ENCODE assay signal across 19 cellular contexts in the genomic region with DNA sequence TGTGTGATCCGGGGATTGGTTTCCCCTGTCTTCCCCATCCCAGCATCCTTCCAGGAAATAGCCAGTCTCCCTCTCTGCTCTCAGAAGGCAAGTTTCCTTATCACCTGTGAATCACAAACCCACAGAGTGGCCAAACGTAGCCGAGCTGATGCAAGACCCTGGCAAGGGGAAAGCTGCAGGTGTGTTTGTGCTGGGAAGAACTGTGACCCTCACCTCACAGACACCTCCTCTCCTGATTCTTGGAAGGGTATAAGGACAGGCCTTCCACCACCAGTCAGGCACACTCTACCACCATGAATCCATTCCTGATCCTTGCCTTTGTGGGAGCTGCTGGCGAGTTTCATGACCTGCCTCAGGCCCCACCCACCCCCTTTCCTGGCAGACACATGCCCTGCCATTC. TPM values are rescaled to one million over a fixed set of nuclear protein-coding genes. Genes with fewer than 3 reads are reported as not detected.
DNase-seq lines count a peak whose midpoint lies in the region; ATAC-seq and TF ChIP-seq lines count a peak whose summit lies in the region.
"Had no signal": no experiment of that assay in that cellular context is flagged by ENCODE, and none has a peak within 500 bp of the region (broad histone marks: within the 10 kb centered on the region; RNA-seq: fewer than 3 reads in every experiment).

Gene PRSS3, plus strand, starts transcription at position 281 of the 400 bp plus-strand sequence. Its CDS starts 13 bp downstream, at position 294.

- H3K9me3 ChIP-seq in HCT116 (ENCODE audit: control insufficient read depth in 1 of 2, insufficient read depth in 1 of 2, low read depth in 1 of 2, low read length in 2 of 2) (no peaks in the 10 kb centered on the region), T-helper 17 cell (ENCODE audit: control insufficient read depth, low read length, poor library complexity, severe bottlenecking) (peaks cover 2% of the 10 kb centered on the region), esophagus (ENCODE audit: control insufficient read depth in 2 of 2, insufficient read depth in 1 of 2, low read depth in 1 of 2, low read length in 1 of 2) (no peaks in the 10 kb centered on the region)
- H3K9me3 ChIP-seq: uterus had no signal

- no peak within 1 kb of the TSS for H3K4me2 ChIP-seq in HCT116 (ENCODE audit: low read length)
- H3K4me2 ChIP-seq: KMS-11 had no signal

- no peaks in the 10 kb centered on the region for H3K27me3 ChIP-seq in HCT116 (ENCODE audit: insufficient read depth, low read length)
- no peaks in the 10 kb centered on the region for H3K27me3 ChIP-seq in esophagus (ENCODE audit: control insufficient read depth in 1 of 2, insufficient read depth in 2 of 2, low read length in 2 of 2)
- H3K27me3 ChIP-seq: uterus had no signal

- peaks cover 8% of the 10 kb centered on the region for H3K36me3 Mint-ChIP-seq in T-helper 17 cell (ENCODE audit: low read depth)
- H3K36me3 Mint-ChIP-seq: CD8-positive, alpha-beta T cell had no signal

- H3K36me3 ChIP-seq in HCT116 (ENCODE audit: control insufficient read depth in 1 of 2, insufficient read depth in 2 of 2, low read length in 2 of 2) (peaks cover 0 to 6% of the 10 kb centered on the region in 2 experiments; a peak in 2 of 4 replicates), esophagus (ENCODE audit: control insufficient read depth in 2 of 2, insufficient read depth in 2 of 2, low read length in 1 of 2) (no peaks in the 10 kb centered on the region)
- H3K36me3 ChIP-seq: uterus had no signal

- peaks cover 5 to 12% of the 10 kb centered on the region in 2 experiments; a peak in 3 of 4 replicates for H3K4me1 ChIP-seq in HCT116 (ENCODE audit: control insufficient read depth in 1 of 2, insufficient read depth in 2 of 2, low read length in 2 of 2)
- no peaks in the 10 kb centered on the region for H3K4me1 ChIP-seq in esophagus (ENCODE audit: control insufficient read depth in 2 of 2, insufficient read depth in 2 of 2, low read length in 1 of 2)
- H3K4me1 ChIP-seq: uterus had no signal

- no peak within 1 kb of the TSS for H3K4me3 ChIP-seq in HCT116 (replicated peaks in 1 of 2; ENCODE audit: low read depth in 1 of 2, low read length in 2 of 2)
- H3K4me3 ChIP-seq in esophagus (ENCODE audit: low read depth in 1 of 2, low read length in 2 of 2), result no peak within 1 kb of the TSS
- H3K4me3 ChIP-seq: uterus had no signal

- H3K27me3 Mint-ChIP-seq in T-helper 17 cell, result peaks cover 69% of the 10 kb centered on the region

- H3K4me3 Mint-ChIP-seq in T-helper 17 cell, result no peak within 1 kb of the TSS
- H3K4me3 Mint-ChIP-seq: CD8-positive, alpha-beta T cell; H9 had no signal

- TF ChIP-seq CTCF in HCT116 (IDR thresholded peaks at IDR 0.05 in 2 of 3, conservative IDR thresholded peaks at IDR 0.05 in 1 of 3; ENCODE audit: borderline replicate concordance in 1 of 3, insufficient read depth in 1 of 3, low read depth in 2 of 3, low read length in 2 of 3), result no peak

- H3K27ac Mint-ChIP-seq in T-helper 17 cell, result peak within 1 kb of the TSS; percentile 53
- H3K27ac Mint-ChIP-seq: CD8-positive, alpha-beta T cell; H9 had no signal

- H2AFZ ChIP-seq in HCT116 (ENCODE audit: low read depth, low read length, poor library complexity, severe bottlenecking), result no peak within 1 kb of the TSS

- H3K9ac ChIP-seq in HCT116 (ENCODE audit: low read length), result no peak within 1 kb of the TSS
- H3K9ac ChIP-seq: KMS-11 had no signal

- CTCF ChIA-PET in HCT116 (lab: Charles Lee), result no interaction called here

- no peak for TF ChIP-seq RAD21 in HCT116 (IDR thresholded peaks at IDR 0.05; ENCODE audit: low read depth)

- 50 to 64% methylated on average over 4 of the region's 4 CpGs for WGBS in esophagus, 2 donors

- H3K79me2 ChIP-seq in HCT116 (ENCODE audit: insufficient read depth, low read length), result no peaks in the 10 kb centered on the region

- no TSS peak for BruUV-seq in HCT116 (replicated peaks; lab: Mats Ljungman, UMichigan)

- no peak for DNase-seq in HCT116 (ENCODE audit: low read depth, low spot score)
- DNase-seq in T-helper 17 cell, result no peak
- no peak for DNase-seq in pulmonary artery endothelial cell (ENCODE audit: low read depth, low spot score)
- no peak for DNase-seq in pons (ENCODE audit: low spot score)
- DNase-seq in activated CD4-positive, alpha-beta T cell treated with anti-CD3 and anti-CD28 coated beads, Interleukin-2, amount 50 U/mL, for 48 hours, result no peak
- no peak for DNase-seq in T-helper 9 cell
- DNase-seq: amygdala; EL; H9; NCI-H1092 treated with DMSO at 0.1 percent for 48 hours; NCI-H2171; NCI-H748 treated with DMSO at 0.1 percent for 48 hours; stimulated activated naive CD8-positive, alpha-beta T cell treated with anti-CD3 and anti-CD28 coated beads, Interleukin-15, Interleukin-2, amounts not matched to agents 100 U/mL and 50 U/mL, for 24 hours; uterus had no signal

- H3K27ac ChIP-seq in HCT116 (ENCODE audit: low read depth, low read length), result no peak within 1 kb of the TSS
- H3K27ac ChIP-seq in esophagus (ENCODE audit: low read depth in 2 of 2, low read length in 1 of 2), result no peak within 1 kb of the TSS
- H3K27ac ChIP-seq: KMS-11, uterus had no signal

- RAD21 ChIA-PET in HCT116 (lab: Charles Lee; ENCODE audit: low non-redundant PET in 1 of 2, low total read pairs in 2 of 2, uncharacterized antibody in 2 of 2, unreplicated experiment in 2 of 2), result no interaction called here

- intact Hi-C loops in HCT116 (cut with micrococcal nuclease), result no loop called here

- POLR2A ChIA-PET in HCT116 (lab: Charles Lee), result interaction anchor here (0.8 kb wide), 1 partner anchor 12 kb away, joined by 5 read pairs; no protein-coding TSS in a partner anchor

- no peaks in the 10 kb centered on the region for H4K20me1 ChIP-seq in HCT116 (ENCODE audit: insufficient read depth)

- H3K9me2 ChIP-seq in HCT116 (ENCODE audit: insufficient read depth), result no peaks in the 10 kb centered on the region

- peaks cover 5% of the 10 kb centered on the region for H3K4me1 Mint-ChIP-seq in T-helper 17 cell

- ATAC-seq in HCT116, result no peak
- ATAC-seq in T-helper 17 cell, result no peak
- no peak for ATAC-seq in GM19397 (IDR thresholded peaks at IDR 0.05; ENCODE audit: unreplicated experiment)
- ATAC-seq: sciatic nerve had no signal

- no peak for TF ChIP-seq POLR2A in HCT116 (IDR thresholded peaks at IDR 0.05; ENCODE audit: borderline replicate concordance, extremely low read depth, insufficient read depth, insufficient read length)

TF ChIP-seq in HCT116, 20 proteins besides CTCF, POLR2A, EP300 and RAD21:
- peak; percentile 79 for TF ChIP-seq CEBPB (IDR thresholded peaks at IDR 0.05; ENCODE audit: low read depth)
- no peak for TF ChIP-seq EZH2phosphoT487 (IDR thresholded peaks at IDR 0.05; ENCODE audit: borderline replicate concordance)
- TF ChIP-seq POLR2AphosphoS5 (IDR thresholded peaks at IDR 0.05; ENCODE audit: low read depth, low read length), result peak; percentile 40; the same call in 1 of the 2 replicates

RNA-seq across cellular contexts. Expression of gene PRSS3, which starts in this region (rescaled TPM):
- total RNA-seq in HCT116 (2021; ENCODE audit: unreplicated experiment) (66.3 TPM), T-helper 17 cell (not detected), pulmonary artery endothelial cell (20.3 and 30.8 TPM in 2 replicates)
- 138 and 146 TPM in 2 replicates for polyA plus RNA-seq in HCT116 (2012)
- polyA plus RNA-seq in esophagus, result 100 to 1,000 TPM; 112 to 165 TPM
- total RNA-seq: CD8-positive, alpha-beta T cell; H9; sciatic nerve; uterus had no signal

Comparison
In these comparisons a context has a peak if more than half of its experiments do, and no peak if none do; other contexts are left out.
1. RNA of gene PRSS3 (total RNA-seq): 66.3 TPM in HCT116 (single experiment) and 20.3 to 30.8 TPM in pulmonary artery endothelial cell; not detected in T-helper 17 cell; every median in the first group is over 10 times any median in the second.